Comparison of ENCODE assay signal across 15 cellular contexts in genomic region chr5:172749881-172750608, GRCh38. TPM values are rescaled to one million over a fixed set of nuclear protein-coding genes. Genes with fewer than 3 reads are reported as not detected.
DNase-seq lines count a peak whose midpoint lies in the region; ATAC-seq, FAIRE-seq and TF ChIP-seq lines count a peak whose summit lies in the region.
"Had no signal": no experiment of that assay in that cellular context is flagged by ENCODE, and none has a peak within 500 bp of the region (broad histone marks: within the 10 kb centered on the region; RNA-seq: fewer than 3 reads in every experiment).

No MANE protein-coding gene starts in this region.

- H3K36me3 ChIP-seq in H1 (ENCODE audit: control insufficient read depth in 2 of 4, insufficient read depth in 4 of 4, low read length in 3 of 4) (no peaks in the 10 kb centered on the region), sigmoid colon (no peaks in the 10 kb centered on the region), testis (ENCODE audit: low read depth, missing control alignments) (no peaks in the 10 kb centered on the region), small intestine (ENCODE audit: control insufficient read depth in 2 of 2, insufficient read depth in 2 of 2, low read length in 2 of 2) (no peaks in the 10 kb centered on the region)

- no peaks in the 10 kb centered on the region for H3K36me3 Mint-ChIP-seq in stimulated activated effector memory CD8-positive, alpha-beta T cell treated with anti-CD3 and anti-CD28 coated beads, Interleukin-12 subunit alpha, Interleukin-12 subunit beta, amount 100 ng/mL, for 72 hours

- H2AFZ ChIP-seq in H1 (ENCODE audit: low read length) = no peak overlapping the region

- peaks cover 18% of the 10 kb centered on the region for H3K4me1 Mint-ChIP-seq in stimulated activated effector memory CD8-positive, alpha-beta T cell treated with anti-CD3 and anti-CD28 coated beads, Interleukin-12 subunit alpha, Interleukin-12 subunit beta, amount 100 ng/mL, for 72 hours

- H3K4me3 Mint-ChIP-seq in stimulated activated effector memory CD8-positive, alpha-beta T cell treated with anti-CD3 and anti-CD28 coated beads, Interleukin-12 subunit alpha, Interleukin-12 subunit beta, amount 100 ng/mL, for 72 hours = no peak overlapping the region
- H3K4me3 Mint-ChIP-seq: B cell; dendritic cell treated with granulocyte-macrophage colony-stimulating factor and Interleukin-4, amounts not matched to agents 40 ng/mL and 50 ng/mL, for 4 days; GM23338 had no signal

- TF ChIP-seq CTCF in H1 (IDR thresholded peaks at IDR 0.05; ENCODE audit: control extremely low read depth in 1 of 3, insufficient read depth in 1 of 3, low read depth in 1 of 3, low read length in 3 of 3) (no peak), sigmoid colon (IDR thresholded peaks at IDR 0.05) (no peak), testis (IDR thresholded peaks at IDR 0.05) (no peak)

- peak; percentile 72 for DNase-seq in GM04503 (ENCODE audit: low read depth)
- DNase-seq in H1 (ENCODE audit: low read depth in 1 of 2, low spot score in 2 of 2) = no peak
- no peak for DNase-seq in left lobe of liver (ENCODE audit: low spot score)
- peak; percentile 84 for DNase-seq in sigmoid colon
- no peak for DNase-seq in testis
- no peak for DNase-seq in stimulated activated effector memory CD8-positive, alpha-beta T cell treated with anti-CD3 and anti-CD28 coated beads, Interleukin-12 subunit alpha, Interleukin-12 subunit beta, amount 100 ng/mL, for 72 hours (ENCODE audit: low spot score in 2 of 2)
- DNase-seq in small intestine = no peak
- DNase-seq: activated CD4-positive, alpha-beta T cell treated with anti-CD3 and anti-CD28 coated beads, Interleukin-2, amount 50 U/mL, for 48 hours; activated naive CD4-positive, alpha-beta T cell; NCI-H1694 treated with DMSO at 0.1 percent for 48 hours; stimulated activated CD4-positive, alpha-beta T cell treated with anti-CD3 and anti-CD28 coated beads, Interleukin-2, amount 100 ng/mL, for 48 hours had no signal

- WGBS in H1 (ENCODE audit: extremely low coverage in 1 of 2, insufficient coverage in 1 of 2, insufficient read length in 1 of 2, insufficient replicate concordance in 2 of 2, low coverage in 1 of 2, low lambda C conversion rate in 2 of 2, missing lambda C conversion rate in 1 of 2), 2 experiments = 84% methylated on average over 19 of the region's 19 CpGs; no CpG with 5 or more reads in 1 of the 2 experiments
- 42 to 69% methylated on average over 19 of the region's 19 CpGs for WGBS in sigmoid colon, 2 donors
- 36 to 46% methylated on average over 15 to 19 of the region's 19 CpGs for WGBS in testis, 2 donors
- 67 to 75% (median 74%) methylated on average over 19 of the region's 19 CpGs for WGBS in small intestine, 3 donors

- H3K4me2 ChIP-seq in H1 (ENCODE audit: insufficient read depth in 1 of 2, low read depth in 2 of 2, low read length in 2 of 2) = no peak overlapping the region

- H3K79me2 ChIP-seq in H1 (ENCODE audit: control insufficient read depth in 1 of 2, insufficient read depth in 2 of 2, low read length in 2 of 2) = no peaks in the 10 kb centered on the region

- 0 out of 2 replicates have a peak overlapping the region, but pooled peaks have one; percentile 54 for H2BK12ac ChIP-seq in H1 (ENCODE audit: low read depth, low read length)

- H3K4me1 ChIP-seq in H1 (replicated peaks in 1 of 4; ENCODE audit: control insufficient read depth in 3 of 4, insufficient read depth in 4 of 4, low read length in 3 of 4) = peaks cover 0 to 4% (median 0%) of the 10 kb centered on the region in 4 experiments; a peak in 2 of 7 replicates
- peaks cover 0 to 57% (median 42%) of the 10 kb centered on the region in 4 donors for H3K4me1 ChIP-seq in sigmoid colon
- H3K4me1 ChIP-seq in testis = peaks cover 15% of the 10 kb centered on the region
- no peaks in the 10 kb centered on the region for H3K4me1 ChIP-seq in small intestine (ENCODE audit: control insufficient read depth in 2 of 2, insufficient read depth in 1 of 2, low read depth in 1 of 2, low read length in 1 of 2)

- no peak overlapping the region for H3K56ac ChIP-seq in H1 (replicated peaks; ENCODE audit: insufficient read length, low read depth, low read length)

- H3K79me1 ChIP-seq in H1 (ENCODE audit: low read depth, low read length) = no peaks in the 10 kb centered on the region

- no peak overlapping the region for H3K4ac ChIP-seq in H1 (replicated peaks; ENCODE audit: insufficient read length, low read depth, low read length)

- no peak overlapping the region for H2BK120ac ChIP-seq in H1 (replicated peaks; ENCODE audit: low read depth, low read length)

- H2BK5ac ChIP-seq in H1 (ENCODE audit: low read depth, low read length) = no peak overlapping the region

- H4K8ac ChIP-seq in H1 (ENCODE audit: extremely low read depth, insufficient read depth, low read length) = no peak overlapping the region; the same call in 1 of the 2 replicates

- no peak overlapping the region; the same call in 1 of the 2 replicates for H2AK5ac ChIP-seq in H1 (ENCODE audit: low read depth, low read length)

- ATAC-seq in left lobe of liver (peak; percentile 26), HG02885 (IDR thresholded peaks at IDR 0.05; ENCODE audit: poor library complexity, unreplicated experiment) (no peak)
- ATAC-seq in stimulated activated effector memory CD8-positive, alpha-beta T cell treated with anti-CD3 and anti-CD28 coated beads, Interleukin-12 subunit alpha, Interleukin-12 subunit beta, amount 100 ng/mL, for 72 hours = no peak
- ATAC-seq: GM23338 had no signal

- H3K9me3 Mint-ChIP-seq in stimulated activated effector memory CD8-positive, alpha-beta T cell treated with anti-CD3 and anti-CD28 coated beads, Interleukin-12 subunit alpha, Interleukin-12 subunit beta, amount 100 ng/mL, for 72 hours = peaks cover 3% of the 10 kb centered on the region

- no peak for FAIRE-seq in H1 (lab: Jason Lieb, UNC)
- FAIRE-seq in small intestine (lab: Jason Lieb, UNC) = no peak

- no peak overlapping the region for H3K14ac ChIP-seq in H1 (ENCODE audit: insufficient read length)

- H3K27ac ChIP-seq in H1 (ENCODE audit: low read depth, low read length) (no peak overlapping the region), sigmoid colon (peak overlapping the region; percentile 80 to 95 (median 84)), testis (peak overlapping the region in 1 of 2 donors; percentile 33), small intestine (ENCODE audit: low read depth in 1 of 2, low read length in 1 of 2) (peak overlapping the region in 1 of 2 donors; percentile 79)

- H2BK20ac ChIP-seq in H1 (ENCODE audit: low read length) = no peak overlapping the region

- TF ChIP-seq EP300 in H1 (IDR thresholded peaks at IDR 0.05; ENCODE audit: borderline replicate concordance in 1 of 2, low read depth in 2 of 2, low read length in 2 of 2) (no peak), sigmoid colon (IDR thresholded peaks at IDR 0.05) (peak in 2 of 4 donors; percentile 63 to 85)

- H3K4me3 ChIP-seq in H1 (ENCODE audit: extremely low read depth in 1 of 4, insufficient read depth in 2 of 4, low read depth in 3 of 4, low read length in 4 of 4) (no peak overlapping the region), sigmoid colon (no peak overlapping the region), testis (no peak overlapping the region), small intestine (ENCODE audit: low read depth in 1 of 2, low read length in 2 of 2) (no peak overlapping the region)
- H3K4me3 ChIP-seq: GM23338 had no signal

- peak overlapping the region; percentile 20 for H4K91ac ChIP-seq in H1 (replicated peaks; ENCODE audit: insufficient read length, low read length)

- H3K23me2 ChIP-seq in H1 (ENCODE audit: low read depth, low read length) = peaks cover 4% of the 10 kb centered on the region; the same call in 1 of the 2 replicates

- H3K27me3 ChIP-seq in H1 (replicated peaks in 1 of 4; ENCODE audit: control insufficient read depth in 3 of 4, extremely low read depth in 1 of 4, insufficient read depth in 3 of 4, low read length in 3 of 4) = peaks cover 0 to 11% (median 9%) of the 10 kb centered on the region in 4 experiments; a peak in 6 of 7 replicates
- H3K27me3 ChIP-seq in sigmoid colon = no peaks in the 10 kb centered on the region
- H3K27me3 ChIP-seq in testis = no peaks in the 10 kb centered on the region
- no peaks in the 10 kb centered on the region for H3K27me3 ChIP-seq in small intestine (ENCODE audit: control insufficient read depth in 2 of 2, insufficient read depth in 2 of 2, low read length in 2 of 2)

- intact Hi-C loops in sigmoid colon (cut with DNase I) (no loop called here), testis (cut with DNase I; ENCODE audit: low total_unique reads) (no loop called here)

- TF ChIP-seq POLR2A in H1 (IDR thresholded peaks at IDR 0.05; ENCODE audit: control extremely low read depth in 1 of 2, low read depth in 2 of 2, low read length in 2 of 2) (no peak), sigmoid colon (IDR thresholded peaks at IDR 0.05) (no peak), testis (IDR thresholded peaks at IDR 0.05) (no peak)

- no peak overlapping the region for H3K27ac Mint-ChIP-seq in stimulated activated effector memory CD8-positive, alpha-beta T cell treated with anti-CD3 and anti-CD28 coated beads, Interleukin-12 subunit alpha, Interleukin-12 subunit beta, amount 100 ng/mL, for 72 hours
- H3K27ac Mint-ChIP-seq: B cell, GM23338 had no signal

- H3K9me3 ChIP-seq in H1 (ENCODE audit: insufficient read depth in 2 of 2, low read depth in 1 of 2, low read length in 1 of 2) = peaks cover 6 to 9% of the 10 kb centered on the region in 2 experiments; a peak in 3 of 4 replicates
- H3K9me3 ChIP-seq in sigmoid colon = no peaks in the 10 kb centered on the region
- H3K9me3 ChIP-seq in testis = no peaks in the 10 kb centered on the region
- no peaks in the 10 kb centered on the region for H3K9me3 ChIP-seq in small intestine (ENCODE audit: control insufficient read depth, low read depth)

- no peak overlapping the region for H3K9ac ChIP-seq in H1 (replicated peaks in 1 of 4; ENCODE audit: extremely low read depth in 1 of 4, low read depth in 3 of 4, low read length in 3 of 4)

- CTCF ChIA-PET in H1 (lab: Charles Lee; ENCODE audit: partially characterized antibody) = interaction anchor here (0.9 to 2.7 kb wide), 6 partner anchors 17 to 43 kb away, joined by 3 to 11 read pairs (median 5); partner anchors contain the start of gene DUSP1

- H2BK15ac ChIP-seq in H1 (ENCODE audit: low read length) = no peak overlapping the region

- H4K20me1 ChIP-seq in H1 (replicated peaks in 1 of 2; ENCODE audit: control insufficient read depth in 1 of 2, insufficient read depth in 2 of 2, low read length in 2 of 2) = no peaks in the 10 kb centered on the region

- POLR2A ChIA-PET in H1 (lab: Charles Lee; ENCODE audit: partially characterized antibody) = interaction anchor here (1.9 kb wide), 1 partner anchor 21 kb away, joined by 8 read pairs; the partner anchor contains the start of gene DUSP1

- no peak overlapping the region for H3K23ac ChIP-seq in H1 (ENCODE audit: insufficient read length)

- H3K18ac ChIP-seq in H1 (ENCODE audit: extremely low read depth, low read length) = no peak overlapping the region

- H4K5ac ChIP-seq in H1 (ENCODE audit: insufficient read length, low read depth, low read length) = no peak overlapping the region

- no peak for TF ChIP-seq RAD21 in H1 (IDR thresholded peaks at IDR 0.05 in 1 of 2, conservative IDR thresholded peaks at IDR 0.05 in 1 of 2; ENCODE audit: low read depth in 2 of 2, low read length in 2 of 2)

RNA-seq across cellular contexts. Expression of gene DUSP1, which starts 20.9 kb away (rescaled TPM):
- total RNA-seq in H1 (2021; fragmentation: NEBNext Ultra II Directional; extraction: Animal tissue kit (Norgen Biotek cat#: 25700)) = 6.5 and 8.6 TPM in 2 replicates
- polyA plus RNA-seq in H1 (2011; rRNA removed) = 11.4 and 11.7 TPM in 2 replicates
- 11.3 TPM for polyA plus RNA-seq in H1 (2011; cell fraction: cytosol; rRNA removed)
- 15.3 TPM for polyA plus RNA-seq in H1 (2011; cell fraction: nucleus; rRNA removed)
- polyA plus RNA-seq in H1 (2012, experiment 1 of 2) = 6.9 to 8.1 TPM (median 7.2 TPM) in 4 replicates
- polyA plus RNA-seq in H1 (2012, experiment 2 of 2) = 7.6 TPM
- polyA plus RNA-seq in H1 (2013, experiment 1 of 2) = 3.2 TPM
- 2.9 TPM for polyA plus RNA-seq in H1 (2013, experiment 2 of 2)
- 17.6 and 18.7 TPM in 2 replicates for polyA minus RNA-seq in H1 (2011; rRNA and poly(A)+ RNA removed)
- polyA minus RNA-seq in H1 (2011; cell fraction: cytosol; rRNA and poly(A)+ RNA removed) = 10.2 TPM
- polyA minus RNA-seq in H1 (2011; cell fraction: nucleus; rRNA and poly(A)+ RNA removed) = 47.4 TPM
- total RNA-seq in left lobe of liver = 145 TPM
- total RNA-seq in sigmoid colon = 1,000 to 10,000 TPM in 1 of 4 donors, 100 to 1,000 TPM in 3; 449 to 1,033 (median 779) TPM
- polyA plus RNA-seq in sigmoid colon = 100 to 1,000 TPM in 2 of 3 donors, 10 to 100 TPM in 1; 99.9 to 253 (median 136) TPM
- 100 to 1,000 TPM; 159 to 172 TPM for total RNA-seq in testis
- polyA plus RNA-seq in testis (ENCODE audit: insufficient read depth, low read depth, low replicate concordance) = 86.2 TPM
- 100 to 1,000 TPM in 1 of 3 donors, 10 to 100 TPM in 2; 64.4 to 216 (median 65.4) TPM for polyA plus RNA-seq in small intestine

Comparison
In these comparisons a context has a peak if more than half of its experiments do, and no peak if none do; other contexts are left out.
1. DNase-seq: peak in GM04503 (single experiment) and sigmoid colon (single experiment); none in H1 (0 of 2), left lobe of liver (single experiment), testis (single experiment), stimulated activated effector memory CD8-positive, alpha-beta T cell treated with anti-CD3 and anti-CD28 coated beads, Interleukin-12 subunit alpha, Interleukin-12 subunit beta, amount 100 ng/mL, for 72 hours (0 of 2) and small intestine (single experiment).
2. RNA of gene DUSP1, which starts 20.9 kb away (total RNA-seq): 449 to 1,033 TPM in sigmoid colon, 159 to 172 TPM in testis and 145 TPM in left lobe of liver (single experiment); 6.5 to 8.6 TPM in H1; every median in the first group is over 10 times any median in the second.